26 cellular contexts compared by ENCODE assay signal in genomic region chr9:18926513-18926912, GRCh38.
"Had no signal": no experiment of that assay in that cellular context is flagged by ENCODE, and none has a peak within 500 bp of the region (broad histone marks: within the 10 kb centered on the region; RNA-seq: fewer than 3 reads in every experiment).

No MANE protein-coding gene starts in this region.

- FAIRE-seq: urothelium cell line had no signal

- H3K36me3 ChIP-seq: stomach, suprapubic skin, thoracic aorta, thyroid gland, tibial artery, tibial nerve, transverse colon, upper lobe of left lung, upper lobe of right lung, uterus had no signal

- DNase-seq: stimulated activated CD4-positive, alpha-beta T cell treated with anti-CD3 and anti-CD28 coated beads, Interleukin-2, amount 100 ng/mL, for 24 hours; stimulated activated CD4-positive, alpha-beta T cell treated with anti-CD3 and anti-CD28 coated beads, Interleukin-2, amount 100 ng/mL, for 48 hours; stimulated activated CD4-positive, alpha-beta T cell treated with anti-CD3 and anti-CD28 coated beads, Interleukin-4, amount 100 ng/mL, for 1 hour; stimulated activated CD4-positive, alpha-beta T cell treated with anti-CD3 and anti-CD28 coated beads, Interleukin-4, amount 100 ng/mL, for 24 hours; stimulated activated CD4-positive, alpha-beta T cell treated with anti-CD3 and anti-CD28 coated beads, Interleukin-4, amount 100 ng/mL, for 4 hours; stimulated activated CD8-positive, alpha-beta memory T cell treated with anti-CD3 and anti-CD28 coated beads, Interleukin-4, amount 100 ng/mL, for 48 hours; stimulated activated naive B cell treated with anti-CD40 and anti-IgM and Interleukin-4, amounts not matched to agents 10 μg/mL and 1 μg/mL and 100 μg/mL, for 72 hours; stimulated activated naive CD4-positive, alpha-beta T cell; stimulated activated naive CD4-positive, alpha-beta T cell treated with Interleukin-2 at 50 U/mL for 16 hours; stimulated activated naive CD8-positive, alpha-beta T cell treated with anti-CD3 and anti-CD28 coated beads, Interleukin-15, amount 100 ng/mL, for 72 hours; stimulated activated naive CD8-positive, alpha-beta T cell treated with anti-CD3 and anti-CD28 coated beads, Interleukin-15, Interleukin-2, amounts not matched to agents 100 U/mL and 50 U/mL, for 24 hours; stomach; substantia nigra; testis; tibial artery; transverse colon; upper lobe of left lung; upper lobe of right lung; uterus had no signal

- H3K9me3 ChIP-seq: stomach, suprapubic skin, testis, thoracic aorta, thyroid gland, tibial artery, tibial nerve, transverse colon, upper lobe of left lung, upper lobe of right lung, uterus had no signal

- ATAC-seq: stimulated activated effector memory CD8-positive, alpha-beta T cell treated with anti-CD3 and anti-CD28 coated beads, Interleukin-12 subunit alpha, Interleukin-12 subunit beta, amount 100 ng/mL, for 72 hours; stimulated activated memory B cell treated with anti-CD40 and anti-IgM and Interleukin-4, amounts not matched to agents 10 μg/mL and 1 μg/mL and 100 μg/mL, for 72 hours; stimulated activated naive B cell treated with anti-CD40 and anti-IgM and Interleukin-4, amounts not matched to agents 10 μg/mL and 1 μg/mL and 100 μg/mL, for 72 hours; stimulated activated naive CD8-positive, alpha-beta T cell treated with anti-CD3 and anti-CD28 coated beads, Interleukin-15, amount 100 ng/mL, for 72 hours; stimulated activated naive CD8-positive, alpha-beta T cell treated with anti-CD3 and anti-CD28 coated beads, Interleukin-15, Interleukin-2, amounts not matched to agents 100 U/mL and 50 U/mL, for 24 hours; upper lobe of right lung had no signal

- H3K27ac ChIP-seq: stomach, suprapubic skin, testis, thoracic aorta, thyroid gland, tibial artery, tibial nerve, transverse colon, upper lobe of left lung, upper lobe of right lung, uterus had no signal

- H3K4me1 ChIP-seq: testis, upper lobe of left lung, upper lobe of right lung, uterus had no signal

- H3K4me3 ChIP-seq: stomach, suprapubic skin, testis, thoracic aorta, thyroid gland, tibial artery, tibial nerve, transverse colon, upper lobe of left lung, upper lobe of right lung, uterus had no signal

- H3K27me3 ChIP-seq: stomach, suprapubic skin, testis, thyroid gland, tibial artery, tibial nerve, transverse colon, upper lobe of left lung, upper lobe of right lung, uterus had no signal
